In the genomic region with DNA sequence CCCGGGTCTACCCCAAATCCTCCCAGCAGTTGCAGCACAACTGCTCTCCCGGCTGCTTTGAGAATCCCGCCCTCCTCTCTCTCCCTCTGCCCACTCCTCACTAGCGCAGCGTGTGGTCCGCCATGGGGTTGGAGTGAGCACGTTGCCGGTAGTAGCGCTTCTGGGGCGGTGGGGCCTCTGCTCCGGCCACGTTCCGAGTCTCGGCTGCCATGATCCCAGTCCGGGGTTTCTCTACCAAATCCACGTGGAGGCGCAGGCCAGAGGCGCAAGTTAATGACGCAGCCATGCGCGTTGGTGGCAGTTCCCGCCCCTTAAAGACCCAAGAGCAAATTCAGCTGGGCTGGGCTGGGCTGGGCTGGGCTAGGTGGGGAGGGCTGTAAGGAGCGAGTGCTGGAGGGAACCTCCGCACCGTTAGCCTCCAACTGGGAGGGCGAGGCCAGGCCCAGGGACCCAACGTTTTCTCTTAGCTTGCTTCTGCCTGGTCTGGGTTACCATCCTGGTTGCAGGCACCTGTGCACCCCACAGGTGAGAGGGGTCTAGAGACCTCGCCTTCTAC, we compare ENCODE assay signal across 8 cellular contexts. TPM values are rescaled to one million over a fixed set of nuclear protein-coding genes. Genes with fewer than 3 reads are reported as not detected.
A peak's percentile ranks its signal among the peaks of the same experiment; 100 is the strongest.
DNase-seq lines count a peak whose midpoint lies in the region; ATAC-seq and TF ChIP-seq lines count a peak whose summit lies in the region.

Gene METTL1, minus strand, starts transcription at position 233 of the 556 bp plus-strand sequence. Its CDS starts 22 bp downstream, at position 211.

- H3K27me3 Mint-ChIP-seq in T-helper 1 cell treated with Interleukin-12 subunit alpha and Interleukin-12 subunit beta and Interleukin-4 antibody, amounts not matched to agents 30 μg/mL and 1 μg/mL, for 36 hours (ENCODE audit: low read depth) = no peaks in the 10 kb centered on the region

- H3K4me3 ChIP-seq in right atrium auricular region (peak within 1 kb of the TSS; percentile 61 to 89), vagina (peak within 1 kb of the TSS; percentile 81 to 96)

- peaks cover 12% of the 10 kb centered on the region for H3K36me3 Mint-ChIP-seq in T-helper 1 cell treated with Interleukin-12 subunit alpha and Interleukin-12 subunit beta and Interleukin-4 antibody, amounts not matched to agents 30 μg/mL and 1 μg/mL, for 36 hours (ENCODE audit: low read depth)

- H3K4me1 ChIP-seq in right atrium auricular region (peaks cover 0 to 28% of the 10 kb centered on the region in 2 donors), vagina (peaks cover 24% of the 10 kb centered on the region)

- H3K36me3 ChIP-seq in right atrium auricular region (peaks cover 16% of the 10 kb centered on the region), vagina (peaks cover 0 to 7% of the 10 kb centered on the region in 2 donors)

- intact Hi-C loops in vagina (cut with DNase I) = loop anchor here (10.0 kb wide), 1 partner anchor 63 kb away; no protein-coding TSS in a partner anchor

- H3K27me3 ChIP-seq in right atrium auricular region = no peaks in the 10 kb centered on the region
- no peaks in the 10 kb centered on the region for H3K27me3 ChIP-seq in vagina

- DNase-seq in GM13976 (ENCODE audit: low spot score) (peak; percentile 96), NCI-H146 (lab: John Stamatoyannopoulos, UW) (peak; percentile 95), right atrium auricular region (ENCODE audit: low spot score) (peak; percentile 97), pulmonary artery endothelial cell (ENCODE audit: low read depth, low spot score) (peak; percentile 89), vagina (ENCODE audit: extremely low spot score in 2 of 2) (peak in 1 of 2 donors; percentile 97)

- peak; percentile 80 for ATAC-seq in HG02852 (IDR thresholded peaks at IDR 0.05; ENCODE audit: unreplicated experiment)

- TF ChIP-seq CTCF in GM13976 (IDR thresholded peaks at IDR 0.05; ENCODE audit: borderline replicate concordance, control extremely low read depth, extremely low read depth, insufficient read depth, missing control alignments) (no peak), right atrium auricular region (IDR thresholded peaks at IDR 0.05) (no peak), vagina (IDR thresholded peaks at IDR 0.05) (peak in 2 of 3 experiments; percentile 4 to 19)

- H3K9me3 Mint-ChIP-seq in T-helper 1 cell treated with Interleukin-12 subunit alpha and Interleukin-12 subunit beta and Interleukin-4 antibody, amounts not matched to agents 30 μg/mL and 1 μg/mL, for 36 hours = no peaks in the 10 kb centered on the region

- H3K27ac ChIP-seq in angular gyrus (ENCODE audit: low read depth, low read length) = peak within 1 kb of the TSS; percentile 71
- H3K27ac ChIP-seq in right atrium auricular region = peak within 1 kb of the TSS; percentile 93 to 94
- H3K27ac ChIP-seq in vagina = peak within 1 kb of the TSS; percentile 88

- peak within 1 kb of the TSS; percentile 98 for H3K27ac Mint-ChIP-seq in T-helper 1 cell treated with Interleukin-12 subunit alpha and Interleukin-12 subunit beta and Interleukin-4 antibody, amounts not matched to agents 30 μg/mL and 1 μg/mL, for 36 hours

- H3K9me3 ChIP-seq in right atrium auricular region (no peaks in the 10 kb centered on the region), vagina (no peaks in the 10 kb centered on the region)

- in situ Hi-C loops in GM13976 (cut with MboI; ENCODE audit: low sequenced_read_pairs, unreplicated experiment) = no loop called here

- H3K4me3 Mint-ChIP-seq in T-helper 1 cell treated with Interleukin-12 subunit alpha and Interleukin-12 subunit beta and Interleukin-4 antibody, amounts not matched to agents 30 μg/mL and 1 μg/mL, for 36 hours = peak within 1 kb of the TSS; percentile 96

- TF ChIP-seq POLR2A in vagina (IDR thresholded peaks at IDR 0.05) = no peak

- H3K4me1 Mint-ChIP-seq in T-helper 1 cell treated with Interleukin-12 subunit alpha and Interleukin-12 subunit beta and Interleukin-4 antibody, amounts not matched to agents 30 μg/mL and 1 μg/mL, for 36 hours (ENCODE audit: low read depth) = peaks cover 22% of the 10 kb centered on the region

RNA-seq across cellular contexts. Expression of gene METTL1, which starts in this region (rescaled TPM):
- 1 to 10 TPM; 1.5 to 8.5 TPM for total RNA-seq in right atrium auricular region
- total RNA-seq in pulmonary artery endothelial cell = 5.0 and 8.1 TPM in 2 replicates
- 10.8 TPM for total RNA-seq in vagina

Comparison
In these comparisons a context has a peak if more than half of its experiments do, and no peak if none do; other contexts are left out.
1. CTCF ChIP-seq: peak in vagina (2 of 3); none in GM13976 (single experiment) and right atrium auricular region (0 of 2).
2. Peak in every context shown above with its lines, with median percentiles within 50 percentile points of each other: H3K27ac ChIP-seq.